ENCODE assay signal across 1 cellular context in the genomic region with DNA sequence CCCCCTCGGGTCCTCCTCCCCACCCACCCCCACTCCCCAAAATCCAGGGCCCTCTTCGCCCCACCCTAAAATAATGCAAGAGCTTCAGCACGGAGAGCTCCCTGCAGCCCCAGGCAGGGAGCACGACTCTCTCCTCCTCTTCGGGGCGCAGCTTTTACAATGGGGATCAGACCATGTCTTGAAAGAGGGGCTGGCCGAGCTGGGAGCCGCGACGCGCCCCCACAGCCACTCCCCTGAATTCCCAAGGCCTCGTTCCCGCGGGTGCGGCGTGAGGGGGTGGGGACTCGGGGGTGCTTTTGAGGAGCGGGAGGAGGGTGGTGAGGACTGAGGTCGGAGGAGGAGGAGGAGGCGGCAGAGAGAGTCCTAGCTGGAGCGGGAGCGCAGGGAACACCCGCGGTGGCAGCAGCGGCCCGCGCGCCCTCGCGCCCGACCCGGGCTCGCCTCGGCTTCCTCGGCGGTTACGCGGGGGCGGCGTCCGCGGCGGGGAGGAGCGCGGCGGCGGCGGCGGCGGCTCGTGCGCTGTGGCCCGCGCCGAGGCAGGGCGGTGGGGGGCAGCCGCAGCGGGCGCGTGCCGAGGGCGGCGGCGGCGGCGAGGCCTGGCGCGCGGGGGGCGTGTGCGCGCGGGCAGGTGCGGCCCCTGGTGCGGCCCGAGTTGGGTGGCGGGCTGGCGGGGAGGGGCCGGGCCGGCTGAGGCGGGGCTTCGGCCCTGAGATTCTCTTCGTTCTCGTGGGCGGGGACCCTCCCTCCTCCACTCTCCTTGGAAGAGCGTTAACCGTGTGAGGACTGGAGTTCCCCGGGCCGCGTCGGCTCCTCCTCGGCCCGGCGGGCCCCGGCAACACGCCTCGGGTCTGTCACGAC.
TF ChIP-seq lines count a peak whose summit lies in the region.

Gene ANKS1B, minus strand, starts transcription at position 666 of the 858 bp plus-strand sequence. CDS start 699 bp downstream, outside the sequence.

TF ChIP-seq in H1, 55 proteins besides CTCF, POLR2A, EP300 and RAD21 (continued from another document):
- TF ChIP-seq TCF12 (IDR thresholded peaks at IDR 0.05; ENCODE audit: low read depth, low read length) (no peak), SIRT6 (IDR thresholded peaks at IDR 0.05; ENCODE audit: low read length) (no peak), NANOG (IDR thresholded peaks at IDR 0.05; ENCODE audit: insufficient read depth, low read depth, low read length, poor library complexity, severe bottlenecking) (no peak), SIN3A (conservative IDR thresholded peaks at IDR 0.05 in 1 of 2, IDR thresholded peaks at IDR 0.05 in 1 of 2; ENCODE audit: low read depth in 1 of 2, low read length in 2 of 2) (0 out of 4 replicates have a peak, but pooled peaks of 1 of the 2 experiments have one; percentile 40), EZH2 (IDR thresholded peaks at IDR 0.05; ENCODE audit: low read depth, low read length, severe bottlenecking) (no peak), RNF2 (IDR thresholded peaks at IDR 0.05; ENCODE audit: borderline replicate concordance, low read depth, low read length, missing control alignments, poor library complexity, severe bottlenecking) (no peak), BCL11A (IDR thresholded peaks at IDR 0.05; ENCODE audit: low read depth in 2 of 2, low read length in 2 of 2) (no peak), KDM4A (IDR thresholded peaks at IDR 0.05; ENCODE audit: low read depth, low read length, severe bottlenecking) (peak; percentile 68), YY1 (IDR thresholded peaks at IDR 0.05; ENCODE audit: low read depth, low read length) (no peak), TAF1 (IDR thresholded peaks at IDR 0.05; ENCODE audit: low read depth, low read length) (0 out of 2 replicates have a peak, but pooled peaks have one; percentile 21), NRF1 (IDR thresholded peaks at IDR 0.05; ENCODE audit: low read depth, low read length) (no peak), SP2 (IDR thresholded peaks at IDR 0.05; ENCODE audit: low read length) (no peak), CTBP2 (IDR thresholded peaks at IDR 0.05; ENCODE audit: borderline replicate concordance, insufficient read depth, insufficient read length, low read length) (no peak), SUZ12 (IDR thresholded peaks at IDR 0.05; ENCODE audit: low read length) (no peak; the same call in 1 of the 2 replicates), TAF7 (optimal IDR thresholded peaks at IDR 0.05; ENCODE audit: borderline replicate concordance, low read depth, low read length) (peak; percentile 29), EGR1 (IDR thresholded peaks at IDR 0.05; ENCODE audit: borderline replicate concordance, low read depth, low read length) (peak; percentile 80; the same call in 1 of the 2 replicates), BACH1 (IDR thresholded peaks at IDR 0.05; ENCODE audit: low read length) (no peak; the same call in 1 of the 2 replicates), ASH2L (IDR thresholded peaks at IDR 0.05; ENCODE audit: low read length) (peak; percentile 77), GTF2F1 (IDR thresholded peaks at IDR 0.05; ENCODE audit: borderline replicate concordance, low read depth, low read length) (no peak), TEAD4 (IDR thresholded peaks at IDR 0.05; ENCODE audit: low read depth, low read length) (no peak), SRF (IDR thresholded peaks at IDR 0.05; ENCODE audit: low read depth, low read length) (no peak), MAX (IDR thresholded peaks at IDR 0.05) (no peak), CREB1 (IDR thresholded peaks at IDR 0.05) (no peak), RFX5 (IDR thresholded peaks at IDR 0.05; ENCODE audit: borderline replicate concordance, low read depth, low read length) (no peak), KDM5A (IDR thresholded peaks at IDR 0.05; ENCODE audit: low read length) (no peak), USF2 (IDR thresholded peaks at IDR 0.05; ENCODE audit: low read length) (no peak), RBBP5 (IDR thresholded peaks at IDR 0.05; ENCODE audit: borderline replicate concordance, low read depth, low read length) (no peak), SP4 (IDR thresholded peaks at IDR 0.05; ENCODE audit: low read length) (no peak), PHF8 (conservative IDR thresholded peaks at IDR 0.05; ENCODE audit: low read depth, low read length) (peak; percentile 39), HDAC6 (IDR thresholded peaks at IDR 0.05; ENCODE audit: low read depth, low read length) (no peak), RXRA (IDR thresholded peaks at IDR 0.05; ENCODE audit: insufficient read depth, low read depth, low read length) (no peak), HDAC2 (IDR thresholded peaks at IDR 0.05; ENCODE audit: borderline replicate concordance in 1 of 2, low read depth in 2 of 2, low read length in 2 of 2) (peak in 1 of 2 experiments; percentile 12; a peak in 2 of 4 replicates), SP1 (IDR thresholded peaks at IDR 0.05; ENCODE audit: low read depth, low read length) (no peak), JUN (IDR thresholded peaks at IDR 0.05; ENCODE audit: low read depth, low read length) (no peak), BRCA1 (IDR thresholded peaks at IDR 0.05; ENCODE audit: low read depth, low read length) (no peak), SIX5 (IDR thresholded peaks at IDR 0.05; ENCODE audit: low read depth, low read length) (no peak), JUND (IDR thresholded peaks at IDR 0.05; ENCODE audit: low read length) (no peak), SAP30 (IDR thresholded peaks at IDR 0.05; ENCODE audit: insufficient read depth, insufficient replicate concordance, low read length) (no peak), TBP (IDR thresholded peaks at IDR 0.05; ENCODE audit: low read depth, low read length) (no peak), ZNF274 (IDR thresholded peaks at IDR 0.05; ENCODE audit: borderline replicate concordance, extremely low read depth, low read length) (no peak)
- TF ChIP-seq, protein P1, sequence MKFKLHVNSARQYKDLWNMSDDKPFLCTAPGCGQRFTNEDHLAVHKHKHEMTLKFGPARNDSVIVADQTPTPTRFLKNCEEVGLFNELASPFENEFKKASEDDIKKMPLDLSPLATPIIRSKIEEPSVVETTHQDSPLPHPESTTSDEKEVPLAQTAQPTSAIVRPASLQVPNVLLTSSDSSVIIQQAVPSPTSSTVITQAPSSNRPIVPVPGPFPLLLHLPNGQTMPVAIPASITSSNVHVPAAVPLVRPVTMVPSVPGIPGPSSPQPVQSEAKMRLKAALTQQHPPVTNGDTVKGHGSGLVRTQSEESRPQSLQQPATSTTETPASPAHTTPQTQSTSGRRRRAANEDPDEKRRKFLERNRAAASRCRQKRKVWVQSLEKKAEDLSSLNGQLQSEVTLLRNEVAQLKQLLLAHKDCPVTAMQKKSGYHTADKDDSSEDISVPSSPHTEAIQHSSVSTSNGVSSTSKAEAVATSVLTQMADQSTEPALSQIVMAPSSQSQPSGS (IDR thresholded peaks at IDR 0.05; ENCODE audit: low read length): no peak
- TF ChIP-seq, protein P2, sequence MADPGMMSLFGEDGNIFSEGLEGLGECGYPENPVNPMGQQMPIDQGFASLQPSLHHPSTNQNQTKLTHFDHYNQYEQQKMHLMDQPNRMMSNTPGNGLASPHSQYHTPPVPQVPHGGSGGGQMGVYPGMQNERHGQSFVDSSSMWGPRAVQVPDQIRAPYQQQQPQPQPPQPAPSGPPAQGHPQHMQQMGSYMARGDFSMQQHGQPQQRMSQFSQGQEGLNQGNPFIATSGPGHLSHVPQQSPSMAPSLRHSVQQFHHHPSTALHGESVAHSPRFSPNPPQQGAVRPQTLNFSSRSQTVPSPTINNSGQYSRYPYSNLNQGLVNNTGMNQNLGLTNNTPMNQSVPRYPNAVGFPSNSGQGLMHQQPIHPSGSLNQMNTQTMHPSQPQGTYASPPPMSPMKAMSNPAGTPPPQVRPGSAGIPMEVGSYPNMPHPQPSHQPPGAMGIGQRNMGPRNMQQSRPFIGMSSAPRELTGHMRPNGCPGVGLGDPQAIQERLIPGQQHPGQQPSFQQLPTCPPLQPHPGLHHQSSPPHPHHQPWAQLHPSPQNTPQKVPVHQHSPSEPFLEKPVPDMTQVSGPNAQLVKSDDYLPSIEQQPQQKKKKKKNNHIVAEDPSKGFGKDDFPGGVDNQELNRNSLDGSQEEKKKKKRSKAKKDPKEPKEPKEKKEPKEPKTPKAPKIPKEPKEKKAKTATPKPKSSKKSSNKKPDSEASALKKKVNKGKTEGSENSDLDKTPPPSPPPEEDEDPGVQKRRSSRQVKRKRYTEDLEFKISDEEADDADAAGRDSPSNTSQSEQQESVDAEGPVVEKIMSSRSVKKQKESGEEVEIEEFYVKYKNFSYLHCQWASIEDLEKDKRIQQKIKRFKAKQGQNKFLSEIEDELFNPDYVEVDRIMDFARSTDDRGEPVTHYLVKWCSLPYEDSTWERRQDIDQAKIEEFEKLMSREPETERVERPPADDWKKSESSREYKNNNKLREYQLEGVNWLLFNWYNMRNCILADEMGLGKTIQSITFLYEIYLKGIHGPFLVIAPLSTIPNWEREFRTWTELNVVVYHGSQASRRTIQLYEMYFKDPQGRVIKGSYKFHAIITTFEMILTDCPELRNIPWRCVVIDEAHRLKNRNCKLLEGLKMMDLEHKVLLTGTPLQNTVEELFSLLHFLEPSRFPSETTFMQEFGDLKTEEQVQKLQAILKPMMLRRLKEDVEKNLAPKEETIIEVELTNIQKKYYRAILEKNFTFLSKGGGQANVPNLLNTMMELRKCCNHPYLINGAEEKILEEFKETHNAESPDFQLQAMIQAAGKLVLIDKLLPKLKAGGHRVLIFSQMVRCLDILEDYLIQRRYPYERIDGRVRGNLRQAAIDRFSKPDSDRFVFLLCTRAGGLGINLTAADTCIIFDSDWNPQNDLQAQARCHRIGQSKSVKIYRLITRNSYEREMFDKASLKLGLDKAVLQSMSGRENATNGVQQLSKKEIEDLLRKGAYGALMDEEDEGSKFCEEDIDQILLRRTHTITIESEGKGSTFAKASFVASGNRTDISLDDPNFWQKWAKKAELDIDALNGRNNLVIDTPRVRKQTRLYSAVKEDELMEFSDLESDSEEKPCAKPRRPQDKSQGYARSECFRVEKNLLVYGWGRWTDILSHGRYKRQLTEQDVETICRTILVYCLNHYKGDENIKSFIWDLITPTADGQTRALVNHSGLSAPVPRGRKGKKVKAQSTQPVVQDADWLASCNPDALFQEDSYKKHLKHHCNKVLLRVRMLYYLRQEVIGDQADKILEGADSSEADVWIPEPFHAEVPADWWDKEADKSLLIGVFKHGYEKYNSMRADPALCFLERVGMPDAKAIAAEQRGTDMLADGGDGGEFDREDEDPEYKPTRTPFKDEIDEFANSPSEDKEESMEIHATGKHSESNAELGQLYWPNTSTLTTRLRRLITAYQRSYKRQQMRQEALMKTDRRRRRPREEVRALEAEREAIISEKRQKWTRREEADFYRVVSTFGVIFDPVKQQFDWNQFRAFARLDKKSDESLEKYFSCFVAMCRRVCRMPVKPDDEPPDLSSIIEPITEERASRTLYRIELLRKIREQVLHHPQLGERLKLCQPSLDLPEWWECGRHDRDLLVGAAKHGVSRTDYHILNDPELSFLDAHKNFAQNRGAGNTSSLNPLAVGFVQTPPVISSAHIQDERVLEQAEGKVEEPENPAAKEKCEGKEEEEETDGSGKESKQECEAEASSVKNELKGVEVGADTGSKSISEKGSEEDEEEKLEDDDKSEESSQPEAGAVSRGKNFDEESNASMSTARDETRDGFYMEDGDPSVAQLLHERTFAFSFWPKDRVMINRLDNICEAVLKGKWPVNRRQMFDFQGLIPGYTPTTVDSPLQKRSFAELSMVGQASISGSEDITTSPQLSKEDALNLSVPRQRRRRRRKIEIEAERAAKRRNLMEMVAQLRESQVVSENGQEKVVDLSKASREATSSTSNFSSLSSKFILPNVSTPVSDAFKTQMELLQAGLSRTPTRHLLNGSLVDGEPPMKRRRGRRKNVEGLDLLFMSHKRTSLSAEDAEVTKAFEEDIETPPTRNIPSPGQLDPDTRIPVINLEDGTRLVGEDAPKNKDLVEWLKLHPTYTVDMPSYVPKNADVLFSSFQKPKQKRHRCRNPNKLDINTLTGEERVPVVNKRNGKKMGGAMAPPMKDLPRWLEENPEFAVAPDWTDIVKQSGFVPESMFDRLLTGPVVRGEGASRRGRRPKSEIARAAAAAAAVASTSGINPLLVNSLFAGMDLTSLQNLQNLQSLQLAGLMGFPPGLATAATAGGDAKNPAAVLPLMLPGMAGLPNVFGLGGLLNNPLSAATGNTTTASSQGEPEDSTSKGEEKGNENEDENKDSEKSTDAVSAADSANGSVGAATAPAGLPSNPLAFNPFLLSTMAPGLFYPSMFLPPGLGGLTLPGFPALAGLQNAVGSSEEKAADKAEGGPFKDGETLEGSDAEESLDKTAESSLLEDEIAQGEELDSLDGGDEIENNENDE (IDR thresholded peaks at IDR 0.05; ENCODE audit: insufficient replicate concordance, low read length): no peak
